In the genomic region with DNA sequence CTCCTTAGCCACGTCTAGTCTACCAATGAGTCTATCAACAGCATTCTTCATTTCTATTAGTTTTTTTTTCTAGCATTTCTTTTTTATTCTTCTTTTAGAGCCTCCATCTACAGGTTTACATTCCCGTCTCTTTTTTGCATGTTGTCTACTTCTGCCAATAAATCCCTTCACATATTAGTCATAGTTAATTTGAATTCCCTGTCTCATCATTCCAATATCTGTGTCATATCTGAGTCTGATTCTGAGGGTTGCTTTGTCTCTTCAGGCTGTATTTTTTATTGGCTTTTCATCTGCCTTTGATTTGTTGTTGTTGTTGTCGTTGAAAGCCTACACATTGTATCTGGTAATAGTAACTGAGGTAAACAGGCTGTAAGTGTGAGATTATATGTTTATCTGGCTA, we compare ENCODE assay signal across 19 cellular contexts.
"Had no signal": no experiment of that assay in that cellular context is flagged by ENCODE, and none has a peak within 500 bp of the region (broad histone marks: within the 10 kb centered on the region; RNA-seq: fewer than 3 reads in every experiment).

No MANE protein-coding gene starts in this region.

- H3K36me3 Mint-ChIP-seq: activated CD8-positive, alpha-beta memory T cell treated with anti-CD3 and anti-CD28 coated beads, Interleukin-2, amount 10 ng/mL, durations not matched to agents 7 days and 5 days; activated naive CD4-positive, alpha-beta T cell treated with anti-CD3 and anti-CD28 coated beads, Interleukin-2, amount 50 U/mL, for 72 hours; naive B cell had no signal

- H3K4me1 Mint-ChIP-seq: activated CD8-positive, alpha-beta memory T cell treated with anti-CD3 and anti-CD28 coated beads, Interleukin-2, amount 10 ng/mL, durations not matched to agents 7 days and 5 days; naive B cell had no signal

- H3K9me3 ChIP-seq: body of pancreas, left lung, right atrium auricular region, tibial artery had no signal

- DNase-seq: activated CD4-positive, alpha-beta T cell treated with anti-CD3 and anti-CD28 coated beads, Interleukin-2, amount 50 U/mL, for 48 hours; activated CD8-positive, alpha-beta memory T cell treated with anti-CD3 and anti-CD28 coated beads, Interleukin-2, amount 10 ng/mL, durations not matched to agents 7 days and 5 days; activated effector memory CD4-positive, alpha-beta T cell treated with anti-CD3 and anti-CD28 coated beads, Interleukin-2, amount 50 U/mL, for 16 hours; activated T-cell treated with anti-CD3 and anti-CD28 coated beads, Interleukin-2, amount 50 U/mL, for 48 hours; amniotic stem cell; body of pancreas; cortex of kidney; effector CD4-positive, alpha-beta T cell; islet precursor cell; left lung; naive B cell; stimulated activated CD4-positive, alpha-beta T cell treated with anti-CD3 and anti-CD28 coated beads, Interleukin-4, amount 100 ng/mL, for 24 hours; stimulated activated naive CD4-positive, alpha-beta T cell; T-helper 9 cell; tibial artery had no signal

- H3K36me3 ChIP-seq: left lung, right atrium auricular region, tibial artery had no signal

- H3K4me3 ChIP-seq: body of pancreas, left lung, right atrium auricular region, skin epidermis, tibial artery had no signal

- H3K27ac Mint-ChIP-seq: activated CD8-positive, alpha-beta memory T cell treated with anti-CD3 and anti-CD28 coated beads, Interleukin-2, amount 10 ng/mL, durations not matched to agents 7 days and 5 days; activated naive CD4-positive, alpha-beta T cell treated with anti-CD3 and anti-CD28 coated beads, Interleukin-2, amount 50 U/mL, for 72 hours; naive B cell had no signal

- H3K4me3 Mint-ChIP-seq: activated CD8-positive, alpha-beta memory T cell treated with anti-CD3 and anti-CD28 coated beads, Interleukin-2, amount 10 ng/mL, durations not matched to agents 7 days and 5 days; naive B cell had no signal

- H3K27me3 ChIP-seq: body of pancreas, left lung, right atrium auricular region, tibial artery had no signal

- H3K27ac ChIP-seq: body of pancreas, epithelial cell of prostate, left lung, right atrium auricular region, skin epidermis, tibial artery had no signal

- H3K4me1 ChIP-seq: body of pancreas, left lung, right atrium auricular region, tibial artery had no signal

- ATAC-seq: activated CD8-positive, alpha-beta memory T cell treated with anti-CD3 and anti-CD28 coated beads, Interleukin-2, amount 10 ng/mL, durations not matched to agents 7 days and 5 days; activated naive CD4-positive, alpha-beta T cell treated with anti-CD3 and anti-CD28 coated beads, Interleukin-2, amount 50 U/mL, for 72 hours; body of pancreas; left lung had no signal

- H3K27me3 Mint-ChIP-seq: activated CD8-positive, alpha-beta memory T cell treated with anti-CD3 and anti-CD28 coated beads, Interleukin-2, amount 10 ng/mL, durations not matched to agents 7 days and 5 days; naive B cell had no signal
